ENCODE assay signal across 8 cellular contexts in genomic region chr1:202966006-202966904, GRCh38. TPM values are rescaled to one million over a fixed set of nuclear protein-coding genes. Genes with fewer than 3 reads are reported as not detected.
A peak's percentile ranks its signal among the peaks of the same experiment; 100 is the strongest.
DNase-seq lines count a peak whose midpoint lies in the region; ATAC-seq, FAIRE-seq and TF ChIP-seq lines count a peak whose summit lies in the region.

No MANE protein-coding gene starts in this region.

- ATAC-seq in GM18502 (IDR thresholded peaks at IDR 0.05; ENCODE audit: poor library complexity, unreplicated experiment) = no peak
- ATAC-seq in GM18520 (IDR thresholded peaks at IDR 0.05; ENCODE audit: unreplicated experiment) = no peak
- no peak for ATAC-seq in HG03378 (IDR thresholded peaks at IDR 0.05; ENCODE audit: unreplicated experiment)

- H3K4me3 ChIP-seq in ascending aorta (peak overlapping the region; percentile 88 to 99), kidney (ENCODE audit: low read length in 2 of 2) (peak overlapping the region; percentile 55 to 92), suprapubic skin (peak overlapping the region; percentile 84)

- TF ChIP-seq POLR2A in suprapubic skin (IDR thresholded peaks at IDR 0.05) = no peak

- peak overlapping the region; percentile 56 to 94 for H3K9ac ChIP-seq in kidney (ENCODE audit: low read length in 2 of 2)

- H3K36me3 Mint-ChIP-seq in activated naive CD4-positive, alpha-beta T cell treated with anti-CD3 and anti-CD28 coated beads for 36 hours (ENCODE audit: low read depth) = peaks cover 7% of the 10 kb centered on the region

- intact Hi-C loops in activated naive CD4-positive, alpha-beta T cell treated with anti-CD3 and anti-CD28 coated beads for 36 hours (cut with micrococcal nuclease) = loop anchor here (10.0 kb wide), 1 partner anchor 621 kb away; the partner anchor contains the start of genes PPP1R12B and UBE2T
- intact Hi-C loops in ascending aorta (cut with DNase I) (loop anchor here (2.0 to 5.0 kb wide), 3 partner anchors 41 to 155 kb away; partner anchors contain the start of genes PCAT6 and TMEM183A), kidney (cut with DNase I) (no loop called here)

- no peak for FAIRE-seq in kidney (lab: Jason Lieb, UNC)

- peaks cover 28% of the 10 kb centered on the region for H3K4me1 Mint-ChIP-seq in activated naive CD4-positive, alpha-beta T cell treated with anti-CD3 and anti-CD28 coated beads for 36 hours (ENCODE audit: low read depth)

- H3K27ac ChIP-seq in ascending aorta (peak overlapping the region; percentile 94 to 99), kidney (ENCODE audit: low read depth in 2 of 2, low read length in 2 of 2) (peak overlapping the region; percentile 66 to 82), suprapubic skin (peak overlapping the region; percentile 93)

- no peaks in the 10 kb centered on the region for H3K9me3 Mint-ChIP-seq in activated naive CD4-positive, alpha-beta T cell treated with anti-CD3 and anti-CD28 coated beads for 36 hours

- TF ChIP-seq EP300 in suprapubic skin (IDR thresholded peaks at IDR 0.05) = no peak

- H3K9me3 ChIP-seq in ascending aorta (no peaks in the 10 kb centered on the region), kidney (ENCODE audit: control insufficient read depth in 1 of 2, low read length in 2 of 2) (no peaks in the 10 kb centered on the region), suprapubic skin (no peaks in the 10 kb centered on the region)

- peak overlapping the region; percentile 59 for H3K27ac Mint-ChIP-seq in activated naive CD4-positive, alpha-beta T cell treated with anti-CD3 and anti-CD28 coated beads for 36 hours

- TF ChIP-seq CTCF in ascending aorta (IDR thresholded peaks at IDR 0.05) (no peak), kidney (IDR thresholded peaks at IDR 0.05; ENCODE audit: borderline replicate concordance, extremely low read depth, insufficient read depth) (no peak), suprapubic skin (IDR thresholded peaks at IDR 0.05) (no peak)

- WGBS in suprapubic skin = 34% methylated on average over 17 of the region's 18 CpGs

- H3K27me3 Mint-ChIP-seq in activated naive CD4-positive, alpha-beta T cell treated with anti-CD3 and anti-CD28 coated beads for 36 hours (ENCODE audit: low read depth) = no peaks in the 10 kb centered on the region

- peak overlapping the region; percentile 73 for H3K4me3 Mint-ChIP-seq in activated naive CD4-positive, alpha-beta T cell treated with anti-CD3 and anti-CD28 coated beads for 36 hours

- DNase-seq in activated naive CD4-positive, alpha-beta T cell treated with anti-CD3 and anti-CD28 coated beads for 36 hours = no peak
- no peak for DNase-seq in activated naive CD4-positive, alpha-beta T cell treated with Interleukin-2 at 50 U/mL for 16 hours
- DNase-seq in ascending aorta (ENCODE audit: low spot score in 2 of 2) (peak in 1 of 2 donors; percentile 73), kidney (peak; percentile 74), suprapubic skin (ENCODE audit: low spot score in 2 of 2) (peak in 1 of 2 donors; percentile 83)

- peaks cover 4 to 19% of the 10 kb centered on the region in 2 donors for H3K4me1 ChIP-seq in ascending aorta
- H3K4me1 ChIP-seq in kidney (ENCODE audit: control insufficient read depth in 1 of 2, insufficient read depth in 1 of 2, low read depth in 1 of 2, low read length in 2 of 2) = peaks cover 11 to 17% of the 10 kb centered on the region in 2 donors
- H3K4me1 ChIP-seq in suprapubic skin = peaks cover 47% of the 10 kb centered on the region

- H3K27me3 ChIP-seq in ascending aorta (no peaks in the 10 kb centered on the region), suprapubic skin (no peaks in the 10 kb centered on the region)

- H3K36me3 ChIP-seq in ascending aorta = peaks cover 13 to 34% of the 10 kb centered on the region in 2 donors
- peaks cover 15 to 18% of the 10 kb centered on the region in 2 donors for H3K36me3 ChIP-seq in kidney (ENCODE audit: control insufficient read depth in 1 of 2, insufficient read depth in 2 of 2, low read length in 2 of 2)
- peaks cover 27% of the 10 kb centered on the region for H3K36me3 ChIP-seq in suprapubic skin

- CTCF ChIA-PET in activated naive CD4-positive, alpha-beta T cell treated with anti-CD3 and anti-CD28 coated beads for 36 hours (lab: Charles Lee) = no interaction called here

RNA-seq across cellular contexts. Expression of gene CYB5R1, which starts 0.8 kb away (rescaled TPM):
- total RNA-seq in activated naive CD4-positive, alpha-beta T cell treated with anti-CD3 and anti-CD28 coated beads for 36 hours = 10 to 100 TPM; 13.5 to 14.1 TPM
- total RNA-seq in ascending aorta (97.4 TPM), kidney (52.7 TPM), suprapubic skin (100 to 1,000 TPM; 136 to 212 (median 176) TPM)
- polyA plus RNA-seq in kidney (ENCODE audit: insufficient read depth, low read depth, low replicate concordance) = 94.8 TPM

RNA-seq across cellular contexts. Expression of gene ADIPOR1, which starts 8.1 kb away (rescaled TPM):
- total RNA-seq in activated naive CD4-positive, alpha-beta T cell treated with anti-CD3 and anti-CD28 coated beads for 36 hours = 10 to 100 TPM; 75.5 to 77.0 TPM
- total RNA-seq in ascending aorta = 67.9 TPM
- total RNA-seq in kidney = 66.8 TPM
- 70.0 TPM for polyA plus RNA-seq in kidney (ENCODE audit: insufficient read depth, low read depth, low replicate concordance)
- total RNA-seq in suprapubic skin = 100 to 1,000 TPM; 124 to 190 (median 169) TPM

RNA-seq across cellular contexts. Expression of gene KLHL12, which starts 39.2 kb away (rescaled TPM):
- total RNA-seq in activated naive CD4-positive, alpha-beta T cell treated with anti-CD3 and anti-CD28 coated beads for 36 hours = 10 to 100 TPM; 42.5 to 42.6 TPM
- total RNA-seq in ascending aorta (17.8 TPM), kidney (28.2 TPM), suprapubic skin (10 to 100 TPM; 13.4 to 19.6 (median 15.1) TPM)
- 27.5 TPM for polyA plus RNA-seq in kidney (ENCODE audit: insufficient read depth, low read depth, low replicate concordance)

RNA-seq across cellular contexts. Expression of gene TMEM183A, which starts 40.9 kb away (rescaled TPM):
- 10 to 100 TPM; 80.3 to 90.6 TPM for total RNA-seq in activated naive CD4-positive, alpha-beta T cell treated with anti-CD3 and anti-CD28 coated beads for 36 hours
- 44.6 TPM for total RNA-seq in ascending aorta
- 47.9 TPM for total RNA-seq in kidney
- 47.5 TPM for polyA plus RNA-seq in kidney (ENCODE audit: insufficient read depth, low read depth, low replicate concordance)
- total RNA-seq in suprapubic skin = 10 to 100 TPM; 62.0 to 95.5 (median 68.6) TPM
